Comparison of ENCODE assay signal across 18 cellular contexts in the genomic region with DNA sequence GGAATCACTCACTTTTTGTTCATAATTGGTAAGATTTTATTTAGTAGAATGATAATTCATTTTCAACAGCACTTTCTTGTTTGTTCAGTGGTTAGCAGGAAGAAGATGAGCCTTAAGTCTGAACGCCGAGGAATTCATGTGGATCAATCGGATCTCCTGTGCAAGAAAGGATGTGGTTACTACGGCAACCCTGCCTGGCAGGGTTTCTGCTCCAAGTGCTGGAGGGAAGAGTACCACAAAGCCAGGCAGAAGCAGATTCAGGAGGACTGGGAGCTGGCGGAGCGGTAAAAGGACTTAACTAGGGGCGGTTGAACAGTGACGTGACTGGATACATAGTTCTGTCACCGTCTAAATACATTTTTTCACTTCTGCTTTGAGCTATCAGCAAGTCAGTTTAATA. TPM values are rescaled to one million over a fixed set of nuclear protein-coding genes. Genes with fewer than 3 reads are reported as not detected.
DNase-seq lines count a peak whose midpoint lies in the region; ATAC-seq and TF ChIP-seq lines count a peak whose summit lies in the region.
"Had no signal": no experiment of that assay in that cellular context is flagged by ENCODE, and none has a peak within 500 bp of the region (broad histone marks: within the 10 kb centered on the region; RNA-seq: fewer than 3 reads in every experiment).

No MANE protein-coding gene starts in this region.

- POLR2A ChIA-PET in activated CD4-positive, alpha-beta T cell treated with anti-CD3 and anti-CD28 coated beads for 36 hours (lab: Charles Lee): no interaction called here

- CTCF ChIA-PET in activated CD4-positive, alpha-beta T cell treated with anti-CD3 and anti-CD28 coated beads for 36 hours (lab: Charles Lee): no interaction called here

- no peak overlapping the region for H3K4me3 ChIP-seq in breast epithelium
- H3K4me3 ChIP-seq: MG63 had no signal

- no peaks in the 10 kb centered on the region for H3K36me3 ChIP-seq in breast epithelium

- H3K9me3 Mint-ChIP-seq in activated CD4-positive, alpha-beta T cell treated with anti-CD3 and anti-CD28 coated beads for 36 hours (ENCODE audit: low read depth): no peaks in the 10 kb centered on the region
- H3K9me3 Mint-ChIP-seq in naive B cell: no peaks in the 10 kb centered on the region

- intact Hi-C loops in activated CD4-positive, alpha-beta T cell treated with anti-CD3 and anti-CD28 coated beads for 36 hours (cut with DNase I, micrococcal nuclease): no loop called here
- intact Hi-C loops in breast epithelium (cut with DNase I; ENCODE audit: low total_unique reads): no loop called here

- ATAC-seq in activated CD4-positive, alpha-beta T cell treated with anti-CD3 and anti-CD28 coated beads for 36 hours: no peak
- no peak for ATAC-seq in naive B cell (ENCODE audit: low read depth in 2 of 2)
- ATAC-seq in HG02623 (IDR thresholded peaks at IDR 0.05; ENCODE audit: unreplicated experiment): no peak
- ATAC-seq: HCT116 had no signal

- no peak for DNase-seq in activated CD4-positive, alpha-beta T cell treated with anti-CD3 and anti-CD28 coated beads for 36 hours
- no peak for DNase-seq in activated CD4-positive, alpha-beta T cell treated with anti-CD3 and anti-CD28 coated beads for 4 hours
- DNase-seq in cerebellar cortex (ENCODE audit: low spot score) (peak; percentile 29), naive B cell (no peak), kidney glomerular epithelial cell (lab: John Stamatoyannopoulos, UW) (no peak), OCI-M2 (lab: John Stamatoyannopoulos, UW; ENCODE audit: unreplicated experiment) (no peak), breast epithelium (ENCODE audit: low spot score in 2 of 2) (no peak)
- DNase-seq: 8988T, COR-L47, KG1, MG63, NCI-H1105, NCI-H187 treated with DMSO at 0.1 percent for 48 hours, NCI-H2171 treated with DMSO at 0.1 percent for 48 hours, NCI-H510A treated with DMSO at 0.1 percent for 48 hours, SHP77 had no signal

- H3K4me1 Mint-ChIP-seq in activated CD4-positive, alpha-beta T cell treated with anti-CD3 and anti-CD28 coated beads for 36 hours: peaks cover 31% of the 10 kb centered on the region
- H3K4me1 Mint-ChIP-seq in naive B cell: peaks cover 45 to 62% (median 50%) of the 10 kb centered on the region in 3 donors

- TF ChIP-seq POLR2A in breast epithelium (IDR thresholded peaks at IDR 0.05): no peak

- H3K4me1 ChIP-seq in breast epithelium: no peaks in the 10 kb centered on the region

- H3K27ac Mint-ChIP-seq in activated CD4-positive, alpha-beta T cell treated with anti-CD3 and anti-CD28 coated beads for 36 hours: peak overlapping the region; percentile 0
- peak overlapping the region in 4 of 6 donors; percentile 54 to 69 (median 58) for H3K27ac Mint-ChIP-seq in naive B cell

- no peak overlapping the region for H3K4me3 Mint-ChIP-seq in activated CD4-positive, alpha-beta T cell treated with anti-CD3 and anti-CD28 coated beads for 36 hours
- no peak overlapping the region for H3K4me3 Mint-ChIP-seq in naive B cell

- no peaks in the 10 kb centered on the region for H3K9me3 ChIP-seq in breast epithelium
- H3K9me3 ChIP-seq: MG63 had no signal

- no peak overlapping the region for H3K27ac ChIP-seq in breast epithelium

- TF ChIP-seq CTCF in breast epithelium (IDR thresholded peaks at IDR 0.05): no peak

- H3K27me3 ChIP-seq in breast epithelium: no peaks in the 10 kb centered on the region
- H3K27me3 ChIP-seq: MG63 had no signal

- H3K27me3 Mint-ChIP-seq in activated CD4-positive, alpha-beta T cell treated with anti-CD3 and anti-CD28 coated beads for 36 hours: no peaks in the 10 kb centered on the region
- no peaks in the 10 kb centered on the region for H3K27me3 Mint-ChIP-seq in naive B cell

- H3K36me3 Mint-ChIP-seq in activated CD4-positive, alpha-beta T cell treated with anti-CD3 and anti-CD28 coated beads for 36 hours (ENCODE audit: low read depth): peaks cover 22% of the 10 kb centered on the region
- peaks cover 0 to 19% of the 10 kb centered on the region in 2 donors for H3K36me3 Mint-ChIP-seq in naive B cell

RNA-seq across cellular contexts. Expression of gene RABGEF1, which starts 31.3 kb away (rescaled TPM):
- total RNA-seq in activated CD4-positive, alpha-beta T cell treated with anti-CD3 and anti-CD28 coated beads for 36 hours: 10 to 100 TPM; 19.3 to 22.5 TPM
- 10 to 100 TPM; 44.8 to 67.3 (median 55.9) TPM for polyA plus RNA-seq in naive B cell (ENCODE audit: low read depth in 6 of 6)
- total RNA-seq in breast epithelium: 10 to 100 TPM; 33.4 to 44.9 (median 34.9) TPM
